ENCODE assay signal across 1 cellular context in the genomic region with DNA sequence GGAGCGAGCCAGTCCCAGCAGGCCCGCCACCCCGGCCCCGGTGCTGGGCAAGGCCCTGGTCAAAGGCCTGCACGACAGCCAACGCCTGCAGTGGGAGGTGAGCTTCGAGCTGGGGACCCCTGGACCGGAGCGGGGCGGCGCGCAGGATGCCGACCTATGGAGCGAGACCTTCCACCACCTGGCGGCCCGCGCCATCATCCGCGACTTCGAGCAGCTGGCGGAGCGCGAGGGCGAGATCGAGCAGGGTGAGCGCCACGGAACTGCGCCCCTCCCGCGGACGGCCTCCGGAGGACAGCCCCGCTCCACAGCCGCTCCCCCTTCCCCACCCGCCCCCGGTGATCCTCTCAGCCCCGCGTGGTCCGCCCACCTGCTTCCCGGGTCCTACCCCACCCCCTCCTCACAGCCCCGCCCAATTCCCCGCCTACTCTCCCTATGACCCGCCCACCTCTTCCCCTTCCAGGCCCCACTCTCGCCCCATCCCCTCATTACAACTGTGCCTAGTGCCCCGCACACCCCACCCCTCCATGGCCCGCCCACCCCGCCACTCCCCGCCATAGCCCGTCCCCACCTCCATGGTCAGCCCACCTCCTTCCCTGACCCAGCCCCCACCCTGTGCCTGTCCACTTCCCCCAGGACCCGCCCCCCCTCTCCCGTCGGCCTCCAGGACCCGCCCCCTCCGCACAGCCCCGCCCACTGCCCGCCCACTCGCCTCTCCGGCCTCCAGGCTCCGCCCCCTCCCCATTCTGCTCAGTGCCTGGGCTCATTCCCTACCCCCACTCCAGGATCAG.
TF ChIP-seq lines count a peak whose summit lies in the region.

No MANE protein-coding gene starts in this region.

TF ChIP-seq in GM23338, 12 proteins besides CTCF, POLR2A, EP300 and RAD21 (continued from another document):
- no peak for TF ChIP-seq EZH2phosphoT487 (IDR thresholded peaks at IDR 0.05; ENCODE audit: unreplicated experiment)
